ENCODE assay signal across 8 cellular contexts in the genomic region with DNA sequence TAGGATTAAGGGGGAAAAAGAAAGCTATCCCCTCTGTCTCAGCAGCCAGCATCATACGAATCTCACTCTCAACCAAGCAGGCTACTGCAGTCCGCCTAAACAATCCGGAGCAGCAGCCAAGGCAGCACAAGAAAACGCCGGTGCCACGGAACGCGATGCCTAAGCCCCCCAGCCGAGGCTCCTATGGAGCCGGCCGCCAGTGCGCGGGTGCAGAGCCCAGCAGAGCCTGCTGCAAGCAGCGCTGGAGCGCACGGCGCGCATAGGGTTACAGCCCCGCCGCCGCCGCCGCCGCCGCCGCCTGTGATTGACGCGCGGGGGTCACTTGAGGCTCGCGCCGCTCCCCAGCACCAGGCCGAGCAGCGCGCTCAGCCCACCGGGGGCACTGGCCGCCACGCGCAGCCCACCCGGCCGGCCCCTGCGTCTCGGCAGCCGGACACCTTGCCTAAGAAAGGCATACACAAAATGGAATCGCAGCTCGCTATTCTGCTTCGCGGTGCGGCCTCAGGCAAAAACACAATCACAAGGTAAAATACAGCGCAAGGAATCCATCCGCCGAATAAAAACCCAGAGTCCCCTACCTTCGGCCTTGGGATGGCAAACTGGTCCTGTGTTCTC. TPM values are rescaled to one million over a fixed set of nuclear protein-coding genes. Genes with fewer than 3 reads are reported as not detected.
A peak's percentile ranks its signal among the peaks of the same experiment; 100 is the strongest.
DNase-seq lines count a peak whose midpoint lies in the region; ATAC-seq and TF ChIP-seq lines count a peak whose summit lies in the region.

No MANE protein-coding gene starts in this region.

- H3K36me3 ChIP-seq in HEK293 (ENCODE audit: control insufficient read depth in 2 of 2, insufficient read depth in 1 of 2, low read length in 2 of 2) (no peaks in the 10 kb centered on the region), SK-N-MC (ENCODE audit: insufficient read depth, low read length) (no peaks in the 10 kb centered on the region), skeletal muscle tissue (ENCODE audit: control insufficient read depth in 3 of 3, insufficient read depth in 3 of 3, low read length in 3 of 3) (no peaks in the 10 kb centered on the region)

- H3K4me1 ChIP-seq in HEK293 (ENCODE audit: control insufficient read depth, insufficient read depth, low read length) (peaks cover 25% of the 10 kb centered on the region), skeletal muscle tissue (ENCODE audit: control insufficient read depth in 3 of 3, insufficient read depth in 3 of 3, low read length in 3 of 3) (peaks cover 31 to 40% (median 31%) of the 10 kb centered on the region in 3 donors)

- H3K9ac ChIP-seq in SK-N-MC (ENCODE audit: insufficient read length) (no peak overlapping the region), skeletal muscle tissue (ENCODE audit: low read depth in 1 of 3, low read length in 3 of 3) (peak overlapping the region; percentile 78 to 91 (median 90))

- H3K27ac ChIP-seq in HEK293 (ENCODE audit: extremely low read depth, low read depth, low read length) (peak overlapping the region; percentile 2; the same call in 1 of the 2 replicates), SK-N-MC (no peak overlapping the region), skeletal muscle tissue (ENCODE audit: low read depth, low read length) (no peak overlapping the region)

- H3K4me3 Mint-ChIP-seq in MCF 10A (ENCODE audit: unreplicated experiment) = peak overlapping the region; percentile 69
- peak overlapping the region; percentile 87 to 99 (median 91) for H3K4me3 Mint-ChIP-seq in immature natural killer cell

- H3K9me3 Mint-ChIP-seq in MCF 10A (ENCODE audit: unreplicated experiment) (no peaks in the 10 kb centered on the region), immature natural killer cell (no peaks in the 10 kb centered on the region)

- no peak for TF ChIP-seq CTCF in HEK293 (tag by site-specific recombination; IDR thresholded peaks at IDR 0.05)
- no peak for TF ChIP-seq CTCF in MCF 10A (IDR thresholded peaks at IDR 0.05; ENCODE audit: unreplicated experiment)

- H3K9me3 ChIP-seq in HEK293 (ENCODE audit: control insufficient read depth, insufficient read depth, low read depth, low read length) (no peaks in the 10 kb centered on the region), SK-N-MC (ENCODE audit: low read depth, low read length) (no peaks in the 10 kb centered on the region), skeletal muscle tissue (ENCODE audit: control insufficient read depth in 3 of 3, low read length in 3 of 3) (no peaks in the 10 kb centered on the region)

- no TSS peak for BruUV-seq in MCF 10A (replicated peaks; lab: Mats Ljungman, UMichigan)

- H3K4me3 ChIP-seq in HEK293 (ENCODE audit: low read depth, low read length) (peak overlapping the region; percentile 46), SK-N-MC (peak overlapping the region; percentile 53), skeletal muscle tissue (ENCODE audit: low read length in 3 of 3) (peak overlapping the region; percentile 76 to 91 (median 79))

- DNase-seq in AG08396 (ENCODE audit: low spot score) = peak; percentile 48
- no peak for DNase-seq in SK-N-MC (ENCODE audit: low read depth, low spot score)
- DNase-seq in MCF 10A (ENCODE audit: unreplicated experiment) = no peak
- peak; percentile 48 to 55 (median 53) for DNase-seq in immature natural killer cell
- DNase-seq in GDM1 (lab: John Stamatoyannopoulos, UW) = no peak

- no peaks in the 10 kb centered on the region for H3K36me3 Mint-ChIP-seq in MCF 10A (ENCODE audit: insufficient read depth, unreplicated experiment)
- peaks cover 0 to 4% (median 0%) of the 10 kb centered on the region in 3 donors for H3K36me3 Mint-ChIP-seq in immature natural killer cell

- CTCF ChIA-PET in HEK293 (lab: Yijun Ruan, JAX) = interaction anchor here (0.6 to 1.6 kb wide), 2 partner anchors 7 to 219 kb away, joined by 3 to 4 read pairs; no protein-coding TSS in a partner anchor
- CTCF ChIA-PET in MCF 10A (lab: Yijun Ruan, JAX) = no interaction called here

- peaks cover 16% of the 10 kb centered on the region for H3K4me1 Mint-ChIP-seq in MCF 10A (ENCODE audit: insufficient read depth, unreplicated experiment)
- H3K4me1 Mint-ChIP-seq in immature natural killer cell = peaks cover 80 to 90% of the 10 kb centered on the region in 2 donors

- no peak for ATAC-seq in GM18873 (IDR thresholded peaks at IDR 0.05; ENCODE audit: low FRiP score, unreplicated experiment)

- H3K27ac Mint-ChIP-seq in MCF 10A (ENCODE audit: low read depth, unreplicated experiment) (no peak overlapping the region), immature natural killer cell (peak overlapping the region; percentile 95 to 100 (median 98))

- POLR2A ChIA-PET in HEK293 (lab: Yijun Ruan, JAX) = interaction anchor here (0.8 to 1.3 kb wide), 2 partner anchors 16 to 37 kb away, joined by 3 to 4 read pairs; no protein-coding TSS in a partner anchor
- POLR2A ChIA-PET in MCF 10A (lab: Yijun Ruan, JAX) = interaction anchor here (0.6 to 1.6 kb wide), 6 partner anchors 9 to 925 kb away, joined by 3 to 9 read pairs (median 4); no protein-coding TSS in a partner anchor

- intact Hi-C loops in MCF 10A (cut with micrococcal nuclease) = no loop called here

- peaks cover 20% of the 10 kb centered on the region for H3K27me3 Mint-ChIP-seq in MCF 10A (ENCODE audit: insufficient read depth, unreplicated experiment)
- H3K27me3 Mint-ChIP-seq in immature natural killer cell (ENCODE audit: low read depth in 3 of 3) = peaks cover 7 to 10% (median 10%) of the 10 kb centered on the region in 3 donors

- no peaks in the 10 kb centered on the region for H3K27me3 ChIP-seq in skeletal muscle tissue (ENCODE audit: control insufficient read depth in 3 of 3, insufficient read depth in 3 of 3, low read length in 3 of 3)

TF ChIP-seq in HEK293, 187 proteins besides CTCF, POLR2A, EP300 and RAD21 (continues in another document):
- TF ChIP-seq, protein P1, sequence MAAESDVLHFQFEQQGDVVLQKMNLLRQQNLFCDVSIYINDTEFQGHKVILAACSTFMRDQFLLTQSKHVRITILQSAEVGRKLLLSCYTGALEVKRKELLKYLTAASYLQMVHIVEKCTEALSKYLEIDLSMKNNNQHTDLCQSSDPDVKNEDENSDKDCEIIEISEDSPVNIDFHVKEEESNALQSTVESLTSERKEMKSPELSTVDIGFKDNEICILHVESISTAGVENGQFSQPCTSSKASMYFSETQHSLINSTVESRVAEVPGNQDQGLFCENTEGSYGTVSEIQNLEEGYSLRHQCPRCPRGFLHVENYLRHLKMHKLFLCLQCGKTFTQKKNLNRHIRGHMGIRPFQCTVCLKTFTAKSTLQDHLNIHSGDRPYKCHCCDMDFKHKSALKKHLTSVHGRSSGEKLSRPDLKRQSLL (tag by site-specific recombination; IDR thresholded peaks at IDR 0.05) = peak; percentile 77; the same call in 1 of the 2 replicates
- TF ChIP-seq ZBTB8A (tag by site-specific recombination; IDR thresholded peaks at IDR 0.05) (no peak), IKZF3 (tag by site-specific recombination; IDR thresholded peaks at IDR 0.05) (0 out of 2 replicates have a peak, but pooled peaks have one; percentile 21), ZNF335 (tag by site-specific recombination; conservative IDR thresholded peaks at IDR 0.05) (peak; percentile 80), ZNF660 (tag by site-specific recombination; IDR thresholded peaks at IDR 0.05) (peak; percentile 61; the same call in 1 of the 2 replicates)
- TF ChIP-seq, protein P2, sequence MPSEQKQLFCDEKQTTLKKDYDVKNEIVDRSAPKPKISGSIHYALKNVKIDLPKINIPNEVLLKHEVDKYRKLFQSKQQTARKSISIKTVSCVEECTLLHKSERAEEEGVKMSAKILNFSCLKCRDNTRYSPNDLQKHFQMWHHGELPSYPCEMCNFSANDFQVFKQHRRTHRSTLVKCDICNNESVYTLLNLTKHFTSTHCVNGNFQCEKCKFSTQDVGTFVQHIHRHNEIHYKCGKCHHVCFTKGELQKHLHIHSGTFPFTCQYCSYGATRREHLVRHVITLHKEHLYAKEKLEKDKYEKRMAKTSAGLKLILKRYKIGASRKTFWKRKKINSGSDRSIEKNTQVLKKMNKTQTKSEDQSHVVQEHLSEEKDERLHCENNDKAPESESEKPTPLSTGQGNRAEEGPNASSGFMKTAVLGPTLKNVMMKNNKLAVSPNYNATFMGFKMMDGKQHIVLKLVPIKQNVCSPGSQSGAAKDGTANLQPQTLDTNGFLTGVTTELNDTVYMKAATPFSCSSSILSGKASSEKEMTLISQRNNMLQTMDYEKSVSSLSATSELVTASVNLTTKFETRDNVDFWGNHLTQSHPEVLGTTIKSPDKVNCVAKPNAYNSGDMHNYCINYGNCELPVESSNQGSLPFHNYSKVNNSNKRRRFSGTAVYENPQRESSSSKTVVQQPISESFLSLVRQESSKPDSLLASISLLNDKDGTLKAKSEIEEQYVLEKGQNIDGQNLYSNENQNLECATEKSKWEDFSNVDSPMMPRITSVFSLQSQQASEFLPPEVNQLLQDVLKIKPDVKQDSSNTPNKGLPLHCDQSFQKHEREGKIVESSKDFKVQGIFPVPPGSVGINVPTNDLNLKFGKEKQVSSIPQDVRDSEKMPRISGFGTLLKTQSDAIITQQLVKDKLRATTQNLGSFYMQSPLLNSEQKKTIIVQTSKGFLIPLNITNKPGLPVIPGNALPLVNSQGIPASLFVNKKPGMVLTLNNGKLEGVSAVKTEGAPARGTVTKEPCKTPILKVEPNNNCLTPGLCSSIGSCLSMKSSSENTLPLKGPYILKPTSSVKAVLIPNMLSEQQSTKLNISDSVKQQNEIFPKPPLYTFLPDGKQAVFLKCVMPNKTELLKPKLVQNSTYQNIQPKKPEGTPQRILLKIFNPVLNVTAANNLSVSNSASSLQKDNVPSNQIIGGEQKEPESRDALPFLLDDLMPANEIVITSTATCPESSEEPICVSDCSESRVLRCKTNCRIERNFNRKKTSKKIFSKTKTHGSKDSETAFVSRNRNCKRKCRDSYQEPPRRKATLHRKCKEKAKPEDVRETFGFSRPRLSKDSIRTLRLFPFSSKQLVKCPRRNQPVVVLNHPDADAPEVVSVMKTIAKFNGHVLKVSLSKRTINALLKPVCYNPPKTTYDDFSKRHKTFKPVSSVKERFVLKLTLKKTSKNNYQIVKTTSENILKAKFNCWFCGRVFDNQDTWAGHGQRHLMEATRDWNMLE (tag by site-specific recombination; conservative IDR thresholded peaks at IDR 0.05; ENCODE audit: low read depth) = no peak
- TF ChIP-seq, protein P3, sequence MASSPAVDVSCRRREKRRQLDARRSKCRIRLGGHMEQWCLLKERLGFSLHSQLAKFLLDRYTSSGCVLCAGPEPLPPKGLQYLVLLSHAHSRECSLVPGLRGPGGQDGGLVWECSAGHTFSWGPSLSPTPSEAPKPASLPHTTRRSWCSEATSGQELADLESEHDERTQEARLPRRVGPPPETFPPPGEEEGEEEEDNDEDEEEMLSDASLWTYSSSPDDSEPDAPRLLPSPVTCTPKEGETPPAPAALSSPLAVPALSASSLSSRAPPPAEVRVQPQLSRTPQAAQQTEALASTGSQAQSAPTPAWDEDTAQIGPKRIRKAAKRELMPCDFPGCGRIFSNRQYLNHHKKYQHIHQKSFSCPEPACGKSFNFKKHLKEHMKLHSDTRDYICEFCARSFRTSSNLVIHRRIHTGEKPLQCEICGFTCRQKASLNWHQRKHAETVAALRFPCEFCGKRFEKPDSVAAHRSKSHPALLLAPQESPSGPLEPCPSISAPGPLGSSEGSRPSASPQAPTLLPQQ (tag by site-specific recombination; IDR thresholded peaks at IDR 0.05) = 0 out of 2 replicates have a peak, but pooled peaks have one; percentile 14

RNA-seq across cellular contexts. Expression of gene HIVEP3, which starts 0.8 kb away (rescaled TPM):
- total RNA-seq in MCF 10A (2022) (0.61 and 1.2 TPM in 2 replicates), skeletal muscle tissue (0.52 TPM)
- polyA plus RNA-seq in immature natural killer cell = 10 to 100 TPM in 2 of 3 donors, 1 to 10 TPM in 1; 9.8 to 24.1 (median 15.5) TPM

Comparison
In these comparisons a context has a peak if more than half of its experiments do, and no peak if none do; other contexts are left out.
1. DNase-seq: peak in AG08396 (single experiment) and immature natural killer cell (3 of 3); none in SK-N-MC (single experiment), MCF 10A (single experiment) and GDM1 (single experiment).
2. Peak in every context shown above with its lines, with median percentiles within 50 percentile points of each other: H3K4me3 ChIP-seq.